In the genomic region with DNA sequence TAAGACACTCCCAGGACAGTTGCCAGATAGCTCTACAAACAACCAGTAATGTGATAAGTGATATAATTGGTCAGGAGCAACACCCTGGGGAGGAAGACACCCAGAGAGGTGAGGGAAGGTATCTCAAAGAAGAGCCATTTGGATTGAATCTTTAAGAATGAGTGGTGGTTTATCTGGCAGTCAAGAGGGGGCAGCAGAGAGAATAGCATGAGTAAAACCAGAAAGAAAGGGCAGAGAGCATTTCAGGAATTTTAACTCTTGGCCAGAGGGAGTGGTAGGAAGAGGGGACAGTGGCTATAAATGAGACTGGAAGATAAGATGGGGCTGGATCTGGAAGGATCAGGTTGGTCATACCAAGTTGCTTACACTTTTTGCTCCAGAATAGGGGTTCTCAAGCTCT, we compare ENCODE assay signal across 9 cellular contexts. TPM values are rescaled to one million over a fixed set of nuclear protein-coding genes. Genes with fewer than 3 reads are reported as not detected.
DNase-seq lines count a peak whose midpoint lies in the region; ATAC-seq and TF ChIP-seq lines count a peak whose summit lies in the region.
"Had no signal": no experiment of that assay in that cellular context is flagged by ENCODE, and none has a peak within 500 bp of the region (broad histone marks: within the 10 kb centered on the region; RNA-seq: fewer than 3 reads in every experiment).

No MANE protein-coding gene starts in this region.

- no peaks in the 10 kb centered on the region for H3K9me3 Mint-ChIP-seq in MCF 10A (ENCODE audit: unreplicated experiment)
- H3K9me3 Mint-ChIP-seq: central memory CD8-positive, alpha-beta T cell had no signal

- H3K4me3 ChIP-seq in breast epithelium (no peak overlapping the region), thyroid gland (replicated peaks in 1 of 3) (no peak overlapping the region)

- TF ChIP-seq POLR2A in breast epithelium (IDR thresholded peaks at IDR 0.05), result no peak
- TF ChIP-seq POLR2A in thyroid gland (IDR thresholded peaks at IDR 0.05), result no peak

- H3K9me3 ChIP-seq in breast epithelium (no peaks in the 10 kb centered on the region), thyroid gland (no peaks in the 10 kb centered on the region)

- H3K27me3 ChIP-seq in breast epithelium (peaks cover 0 to 3% of the 10 kb centered on the region in 2 donors), thyroid gland (no peaks in the 10 kb centered on the region)

- POLR2A ChIA-PET in MCF 10A (lab: Yijun Ruan, JAX), result no interaction called here

- H3K36me3 ChIP-seq in breast epithelium (no peaks in the 10 kb centered on the region), thyroid gland (no peaks in the 10 kb centered on the region)

- no peak for ATAC-seq in GM18498 (IDR thresholded peaks at IDR 0.05; ENCODE audit: unreplicated experiment)
- no peak for ATAC-seq in GM19452 (IDR thresholded peaks at IDR 0.05; ENCODE audit: unreplicated experiment)

- peaks cover 15% of the 10 kb centered on the region for H3K27me3 Mint-ChIP-seq in MCF 10A (ENCODE audit: insufficient read depth, unreplicated experiment)
- H3K27me3 Mint-ChIP-seq: central memory CD8-positive, alpha-beta T cell had no signal

- H3K4me3 Mint-ChIP-seq in MCF 10A (ENCODE audit: unreplicated experiment), result no peak overlapping the region
- H3K4me3 Mint-ChIP-seq: central memory CD8-positive, alpha-beta T cell had no signal

- TF ChIP-seq CTCF in MCF 10A (IDR thresholded peaks at IDR 0.05; ENCODE audit: unreplicated experiment) (peak; percentile 42), breast epithelium (IDR thresholded peaks at IDR 0.05) (peak in 1 of 3 donors; percentile 33), thyroid gland (IDR thresholded peaks at IDR 0.05) (peak in 5 of 6 experiments; percentile 36 to 55 (median 50))

- intact Hi-C loops in MCF 10A (cut with micrococcal nuclease) (loop anchor here (1.0 to 10.0 kb wide), 2 partner anchors 31 to 84 kb away; no protein-coding TSS in a partner anchor), breast epithelium (cut with DNase I; ENCODE audit: low total_unique reads) (no loop called here), thyroid gland (cut with DNase I) (loop anchor here (10.0 kb wide), 1 partner anchor 184 kb away; no protein-coding TSS in a partner anchor)

- CTCF ChIA-PET in MCF 10A (lab: Yijun Ruan, JAX), result interaction anchor here (0.6 to 1.3 kb wide), 7 partner anchors 11 to 1170 kb away, joined by 3 to 4 read pairs (median 3); no protein-coding TSS in a partner anchor

- DNase-seq in MCF 10A (ENCODE audit: unreplicated experiment), result peak; percentile 67
- no peak for DNase-seq in breast epithelium (ENCODE audit: low spot score in 2 of 2)
- DNase-seq in M059J (ENCODE audit: low read depth), result peak; percentile 73
- peak; percentile 74 for DNase-seq in SW480 (ENCODE audit: low spot score)
- DNase-seq in glomerular visceral epithelial cell (ENCODE audit: extremely low spot score), result peak; percentile 58
- peak; percentile 3 for DNase-seq in thyroid gland

- no peaks in the 10 kb centered on the region for H3K4me1 Mint-ChIP-seq in MCF 10A (ENCODE audit: insufficient read depth, unreplicated experiment)

- H3K4me1 ChIP-seq in breast epithelium (no peaks in the 10 kb centered on the region), thyroid gland (no peaks in the 10 kb centered on the region)

- no TSS peak for BruUV-seq in MCF 10A (replicated peaks; lab: Mats Ljungman, UMichigan)

- H3K36me3 Mint-ChIP-seq in MCF 10A (ENCODE audit: insufficient read depth, unreplicated experiment), result no peaks in the 10 kb centered on the region

- no peak overlapping the region for H3K27ac Mint-ChIP-seq in MCF 10A (ENCODE audit: low read depth, unreplicated experiment)

- no peak overlapping the region for H3K27ac ChIP-seq in breast epithelium
- no peak overlapping the region for H3K27ac ChIP-seq in thyroid gland

RNA-seq across cellular contexts. Expression of a gene that starts 5.9 kb away (rescaled TPM):
- total RNA-seq in MCF 10A (2022) (3.8 and 4.7 TPM in 2 replicates), breast epithelium (10 to 100 TPM; 13.1 to 29.2 (median 23.3) TPM), thyroid gland (10 to 100 TPM in 3 of 4 donors, 1 to 10 TPM in 1; 6.1 to 15.0 (median 14.6) TPM)
- total RNA-seq in M059J (2014; rRNA removed; shearing (Covaris generic)), result 23.7 and 25.4 TPM in 2 replicates

RNA-seq across cellular contexts. Expression of a gene that starts 59.6 kb away (rescaled TPM):
- not detected in 2 replicates for total RNA-seq in MCF 10A (2022)
- total RNA-seq in breast epithelium, result 1 to 10 TPM in 1 of 3 donors, under 1 TPM in 1, not detected in 1; 0.33 to 1.9 TPM
- total RNA-seq in M059J (2014; rRNA removed; shearing (Covaris generic)), result 1.8 and 3.0 TPM in 2 replicates
- total RNA-seq in thyroid gland, result not detected

Comparison
In these comparisons a context has a peak if more than half of its experiments do, and no peak if none do; other contexts are left out.
1. DNase-seq: peak in MCF 10A (single experiment), M059J (single experiment), SW480 (single experiment), glomerular visceral epithelial cell (single experiment) and thyroid gland (2 of 2); none in breast epithelium (0 of 2).